Comparison of ENCODE assay signal across 1 cellular context in genomic region chr1:19757641-19758040, GRCh38.
TF ChIP-seq lines count a peak whose summit lies in the region.

No MANE protein-coding gene starts in this region.

TF ChIP-seq in HCT116, 20 proteins besides CTCF, POLR2A, EP300 and RAD21 (continued from another document):
- TF ChIP-seq REST (IDR thresholded peaks at IDR 0.05; ENCODE audit: low read depth) (no peak), SIN3A (IDR thresholded peaks at IDR 0.05; ENCODE audit: low read depth) (no peak), YY1 (IDR thresholded peaks at IDR 0.05; ENCODE audit: extremely low read depth, insufficient replicate concordance, low read depth, low read length) (no peak), ZBTB33 (IDR thresholded peaks at IDR 0.05; ENCODE audit: extremely low read depth, insufficient replicate concordance, low read length) (no peak), CEBPB (IDR thresholded peaks at IDR 0.05; ENCODE audit: low read depth) (no peak), EZH2phosphoT487 (IDR thresholded peaks at IDR 0.05; ENCODE audit: borderline replicate concordance) (no peak), ZFX (IDR thresholded peaks at IDR 0.05) (no peak)
